In genomic region chr11:120344302-120345004, GRCh38 we compare ENCODE assay signal across 1 cellular context.
TF ChIP-seq lines count a peak whose summit lies in the region.

No MANE protein-coding gene starts in this region.

TF ChIP-seq in K562, 482 proteins besides CTCF, POLR2A, EP300 and RAD21 (continued from another document and continues in another):
- TF ChIP-seq POLR2G (IDR thresholded peaks at IDR 0.05; ENCODE audit: low read depth, low read length) (no peak), C11orf30 (IDR thresholded peaks at IDR 0.05; ENCODE audit: low read depth) (peak; percentile 77), MTA1 (IDR thresholded peaks at IDR 0.05; ENCODE audit: borderline replicate concordance) (peak; percentile 83), HNRNPH1 (optimal IDR thresholded peaks at IDR 0.05; ENCODE audit: low read depth, low read length) (no peak), CEBPZ (IDR thresholded peaks at IDR 0.05; ENCODE audit: borderline replicate concordance, low read depth, low read length) (no peak), ETV6 (IDR thresholded peaks at IDR 0.05; ENCODE audit: borderline replicate concordance in 1 of 2, low read depth in 2 of 2, low read length in 1 of 2) (peak in 1 of 2 experiments; percentile 90; a peak in 2 of 4 replicates), ETV6 (CRISPR knock-in tag; IDR thresholded peaks at IDR 0.05; ENCODE audit: borderline replicate concordance) (no peak), ARID3B (CRISPR knock-in tag; IDR thresholded peaks at IDR 0.05; ENCODE audit: borderline replicate concordance) (no peak), ZNF511 (CRISPR knock-in tag; IDR thresholded peaks at IDR 0.05) (no peak), SREBF1 (IDR thresholded peaks at IDR 0.05; ENCODE audit: borderline replicate concordance, low read depth, low read length) (no peak), NEUROD1 (IDR thresholded peaks at IDR 0.05; ENCODE audit: borderline replicate concordance, low read depth, low read length, partially characterized antibody) (no peak), ZNF717 (CRISPR knock-in tag; IDR thresholded peaks at IDR 0.05) (no peak), ZBTB49 (CRISPR knock-in tag; IDR thresholded peaks at IDR 0.05; ENCODE audit: borderline replicate concordance) (no peak), TEAD1 (CRISPR knock-in tag; IDR thresholded peaks at IDR 0.05) (peak in 1 of 2 experiments; percentile 75; a peak in 2 of 4 replicates), PHTF2 (CRISPR knock-in tag; IDR thresholded peaks at IDR 0.05) (no peak), NR4A1 (CRISPR knock-in tag; IDR thresholded peaks at IDR 0.05) (no peak), NR4A1 (tag; IDR thresholded peaks at IDR 0.05) (no peak), MBD1 (CRISPR knock-in tag; IDR thresholded peaks at IDR 0.05) (no peak), KAT7 (CRISPR knock-in tag; IDR thresholded peaks at IDR 0.05; ENCODE audit: borderline replicate concordance) (no peak), ID3 (CRISPR knock-in tag; IDR thresholded peaks at IDR 0.05) (no peak), ID3 (tag; IDR thresholded peaks at IDR 0.05) (no peak), ZNF263 (CRISPR knock-in tag; IDR thresholded peaks at IDR 0.05; ENCODE audit: borderline replicate concordance) (no peak), PYGO2 (tag; IDR thresholded peaks at IDR 0.05) (no peak), CBFB (CRISPR knock-in tag; IDR thresholded peaks at IDR 0.05) (peak; percentile 62; the same call in 1 of the 2 replicates), GABPA (tag; conservative IDR thresholded peaks at IDR 0.05; ENCODE audit: low read depth) (peak; percentile 79), GTF2F1 (IDR thresholded peaks at IDR 0.05; ENCODE audit: low read depth, low read length) (no peak), NFYB (IDR thresholded peaks at IDR 0.05; ENCODE audit: extremely low read depth, insufficient read length) (no peak), AFF1 (IDR thresholded peaks at IDR 0.05; ENCODE audit: low read depth in 1 of 2, partially characterized antibody in 2 of 2) (peak in 1 of 2 experiments; percentile 23), BMI1 (IDR thresholded peaks at IDR 0.05; ENCODE audit: low read length) (no peak), ZNF143 (CRISPR knock-in tag; IDR thresholded peaks at IDR 0.05) (no peak), RBM25 (IDR thresholded peaks at IDR 0.05; ENCODE audit: low read depth, low read length, severe bottlenecking) (no peak), ZNF212 (CRISPR knock-in tag; IDR thresholded peaks at IDR 0.05) (no peak), ZNF583 (CRISPR knock-in tag; IDR thresholded peaks at IDR 0.05) (no peak), KLF13 (tag; IDR thresholded peaks at IDR 0.05; ENCODE audit: borderline replicate concordance, low read depth) (no peak), THRAP3 (IDR thresholded peaks at IDR 0.05; ENCODE audit: borderline replicate concordance) (no peak), NR2C1 (IDR thresholded peaks at IDR 0.05) (no peak), NR2C1 (tag; IDR thresholded peaks at IDR 0.05) (no peak), XRCC4 (IDR thresholded peaks at IDR 0.05; ENCODE audit: extremely low read depth, insufficient read depth, insufficient read length) (no peak), ZNF830 (CRISPR knock-in tag; IDR thresholded peaks at IDR 0.05) (no peak), ZNF41 (CRISPR knock-in tag; conservative IDR thresholded peaks at IDR 0.05) (no peak), CEBPB (tag; IDR thresholded peaks at IDR 0.05) (peak; percentile 50; the same call in 1 of the 2 replicates), ZNF280B (CRISPR knock-in tag; IDR thresholded peaks at IDR 0.05) (no peak), ZBTB43 (CRISPR knock-in tag; IDR thresholded peaks at IDR 0.05) (no peak), NFE2L1 (tag; IDR thresholded peaks at IDR 0.05; ENCODE audit: borderline replicate concordance, low read depth) (no peak), SOX6 (IDR thresholded peaks at IDR 0.05) (peak; percentile 80), ZNF165 (CRISPR knock-in tag; IDR thresholded peaks at IDR 0.05; ENCODE audit: borderline replicate concordance) (no peak), UBTF (IDR thresholded peaks at IDR 0.05; ENCODE audit: borderline replicate concordance in 1 of 2, low read depth in 2 of 2, low read length in 2 of 2) (no peak)
